In the genomic region with DNA sequence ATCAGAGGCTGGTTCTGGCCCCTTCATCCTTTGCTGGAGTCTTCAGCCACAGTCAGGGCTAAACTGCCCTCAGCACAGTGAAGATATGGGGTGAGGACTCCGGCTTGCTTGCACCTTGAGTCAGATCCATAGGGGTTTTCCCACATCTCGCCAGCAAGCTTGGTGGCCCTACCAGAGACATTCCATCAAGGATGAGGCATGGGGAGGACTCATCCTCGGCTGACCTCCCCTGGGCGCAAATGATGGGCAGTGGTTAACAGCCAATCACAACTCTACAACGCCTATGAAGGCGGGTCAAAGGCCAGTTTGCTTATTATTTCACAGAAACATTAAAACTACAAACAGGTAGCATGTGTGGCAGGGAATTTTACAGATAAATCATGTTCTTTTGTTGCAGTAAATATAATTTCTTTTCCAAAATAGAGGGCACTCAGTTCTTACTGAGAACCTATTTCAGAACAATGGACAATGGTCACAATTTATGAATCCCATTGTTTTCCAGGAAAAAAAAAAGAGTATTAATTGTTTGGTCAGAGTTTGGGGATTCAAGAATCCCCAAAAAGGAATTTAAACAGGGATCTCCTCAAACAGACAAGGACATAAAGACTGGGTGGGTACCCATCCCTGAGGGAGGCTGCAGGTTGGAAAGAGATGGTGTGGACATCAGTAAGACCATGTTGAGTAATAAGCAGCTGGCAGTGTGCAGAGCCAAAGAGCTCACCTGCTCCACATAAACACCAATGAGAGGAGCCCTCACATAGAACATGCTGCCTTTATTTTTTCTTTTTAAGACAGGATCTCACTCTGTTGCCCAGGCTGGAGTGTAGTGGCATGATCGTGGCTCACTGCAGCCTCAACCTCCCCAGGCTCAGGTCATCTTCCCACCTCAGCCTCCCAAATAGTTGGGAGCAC, we compare ENCODE assay signal across 12 cellular contexts. TPM values are rescaled to one million over a fixed set of nuclear protein-coding genes. Genes with fewer than 3 reads are reported as not detected.
DNase-seq lines count a peak whose midpoint lies in the region; ATAC-seq and TF ChIP-seq lines count a peak whose summit lies in the region.
"Had no signal": no experiment of that assay in that cellular context is flagged by ENCODE, and none has a peak within 500 bp of the region (broad histone marks: within the 10 kb centered on the region; RNA-seq: fewer than 3 reads in every experiment).

No MANE protein-coding gene starts in this region.

- H3K27me3 ChIP-seq in ovary: no peaks in the 10 kb centered on the region

- no peak for ATAC-seq in effector memory CD8-positive, alpha-beta T cell (replicated peaks)
- ATAC-seq in GM18873 (IDR thresholded peaks at IDR 0.05; ENCODE audit: low FRiP score, unreplicated experiment) (no peak), HG03442 (IDR thresholded peaks at IDR 0.05; ENCODE audit: unreplicated experiment) (no peak), GM21390 (IDR thresholded peaks at IDR 0.05; ENCODE audit: unreplicated experiment) (no peak)

- no peaks in the 10 kb centered on the region for H3K27me3 Mint-ChIP-seq in effector memory CD8-positive, alpha-beta T cell
- H3K27me3 Mint-ChIP-seq: activated CD4-positive, alpha-beta T cell treated with anti-CD3 and anti-CD28 coated beads, Interleukin-2, amount 10 ng/mL, durations not matched to agents 24 days and 14 days had no signal

- no peaks in the 10 kb centered on the region for H3K9me3 ChIP-seq in ovary

- peaks cover 3% of the 10 kb centered on the region for H3K4me1 ChIP-seq in ovary (ENCODE audit: insufficient read depth)

- no peak overlapping the region for H3K27ac ChIP-seq in ovary

- peaks cover 4 to 14% of the 10 kb centered on the region in 2 donors for H3K4me1 Mint-ChIP-seq in effector memory CD8-positive, alpha-beta T cell (ENCODE audit: low read depth in 2 of 2)

- intact Hi-C loops in ovary (cut with DNase I): no loop called here

- H3K36me3 Mint-ChIP-seq in effector memory CD8-positive, alpha-beta T cell (ENCODE audit: insufficient read depth): peaks cover 21% of the 10 kb centered on the region

- H3K4me3 Mint-ChIP-seq in effector memory CD8-positive, alpha-beta T cell: no peak overlapping the region
- H3K4me3 Mint-ChIP-seq: activated CD4-positive, alpha-beta T cell treated with anti-CD3 and anti-CD28 coated beads, Interleukin-2, amount 10 ng/mL, durations not matched to agents 24 days and 14 days had no signal

- peak overlapping the region; percentile 32 to 33 for H3K27ac Mint-ChIP-seq in effector memory CD8-positive, alpha-beta T cell
- H3K27ac Mint-ChIP-seq: activated CD4-positive, alpha-beta T cell treated with anti-CD3 and anti-CD28 coated beads, Interleukin-2, amount 10 ng/mL, durations not matched to agents 24 days and 14 days had no signal

- no peaks in the 10 kb centered on the region for H3K9me3 Mint-ChIP-seq in effector memory CD8-positive, alpha-beta T cell
- H3K9me3 Mint-ChIP-seq: activated CD4-positive, alpha-beta T cell treated with anti-CD3 and anti-CD28 coated beads, Interleukin-2, amount 10 ng/mL, durations not matched to agents 24 days and 14 days had no signal

- H3K36me3 ChIP-seq in ovary: no peaks in the 10 kb centered on the region

- no peak for TF ChIP-seq CTCF in ovary (IDR thresholded peaks at IDR 0.05)

- no peak overlapping the region for H3K4me3 ChIP-seq in ovary

- WGBS in ovary, 3 donors: 80 to 89% (median 84%) methylated on average over 7 of the region's 7 CpGs

- no peak for TF ChIP-seq EP300 in ovary (IDR thresholded peaks at IDR 0.05)

- in situ Hi-C loops in Caki2 (cut with HindIII; ENCODE audit: low pct_unique_long_range_greater_than_20kb, low sequenced_read_pairs): no loop called here

- DNase-seq in Caki2 (ENCODE audit: low read depth) (peak; percentile 86), NCI-H226 (peak; percentile 95), midbrain (lab: John Stamatoyannopoulos, UW) (peak; percentile 70), ovary (no peak)
- DNase-seq in effector memory CD8-positive, alpha-beta T cell: no peak
- DNase-seq: activated CD4-positive, alpha-beta T cell treated with anti-CD3 and anti-CD28 coated beads, Interleukin-2, amount 10 ng/mL, durations not matched to agents 24 days and 14 days; activated naive CD4-positive, alpha-beta T cell treated with Interleukin-2 at 50 U/mL for 16 hours; NCI-H2081 treated with DMSO at 0.1 percent for 48 hours had no signal

- TF ChIP-seq POLR2A in ovary (IDR thresholded peaks at IDR 0.05): no peak

RNA-seq across cellular contexts. Expression of a gene that starts 14.8 kb away (rescaled TPM):
- total RNA-seq in Caki2 (2014; rRNA removed; shearing (Covaris generic); ENCODE audit: low replicate concordance): 163 and 198 TPM in 2 replicates
- total RNA-seq in ovary: 100 to 1,000 TPM in 5 of 7 donors, 10 to 100 TPM in 2; 52.2 to 147 (median 110) TPM
- 100 to 1,000 TPM in 1 of 2 donors, 10 to 100 TPM in 1; 41.1 to 128 TPM for polyA plus RNA-seq in ovary

RNA-seq across cellular contexts. Expression of a gene that starts 36.3 kb away (rescaled TPM):
- 3.4 TPM in 1 of 2 replicates, not detected in the other for total RNA-seq in Caki2 (2014; rRNA removed; shearing (Covaris generic); ENCODE audit: low replicate concordance)
- total RNA-seq in ovary: 1 to 10 TPM in 1 of 7 donors, under 1 TPM in 3, not detected in 3; 0.28 to 1.4 (median 0.40) TPM
- under 1 TPM in 1 of 2 donors, not detected in 1; 0.12 TPM for polyA plus RNA-seq in ovary
- total RNA-seq: activated CD4-positive, alpha-beta T cell treated with anti-CD3 and anti-CD28 coated beads, Interleukin-2, amount 10 ng/mL, durations not matched to agents 24 days and 14 days; subcutaneous adipose tissue had no signal

Comparison
In these comparisons a context has a peak if more than half of its experiments do, and no peak if none do; other contexts are left out.
1. DNase-seq: peak in Caki2 (single experiment), NCI-H226 (single experiment) and midbrain (single experiment); none in effector memory CD8-positive, alpha-beta T cell (0 of 3) and ovary (0 of 5).